In the genomic region with DNA sequence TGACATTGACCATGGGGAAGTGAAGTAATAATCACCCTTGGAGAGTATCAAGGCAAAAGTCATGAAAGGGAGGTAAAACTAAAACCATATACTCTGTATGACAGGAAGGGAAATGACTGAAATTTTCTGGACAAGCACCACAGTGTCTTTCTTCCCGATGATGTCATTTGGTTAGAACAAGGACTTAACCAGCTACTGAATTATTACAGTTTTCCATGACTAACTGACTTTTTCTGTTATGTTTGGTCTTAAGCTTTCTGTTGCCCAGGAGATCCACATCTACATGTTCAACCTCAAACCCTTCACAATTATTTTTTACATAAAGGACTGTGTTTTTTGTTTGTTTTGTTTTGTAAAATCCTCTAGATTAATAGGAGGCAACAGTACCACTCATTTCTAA, we compare ENCODE assay signal across 13 cellular contexts. TPM values are rescaled to one million over a fixed set of nuclear protein-coding genes. Genes with fewer than 3 reads are reported as not detected.
DNase-seq lines count a peak whose midpoint lies in the region; ATAC-seq and TF ChIP-seq lines count a peak whose summit lies in the region.
"Had no signal": no experiment of that assay in that cellular context is flagged by ENCODE, and none has a peak within 500 bp of the region (broad histone marks: within the 10 kb centered on the region; RNA-seq: fewer than 3 reads in every experiment).

No MANE protein-coding gene starts in this region.

- H3K27me3 ChIP-seq in layer of hippocampus (ENCODE audit: control insufficient read depth, insufficient read depth, low read length) (no peaks in the 10 kb centered on the region), thoracic aorta (replicated peaks; ENCODE audit: insufficient read depth) (no peaks in the 10 kb centered on the region)
- H3K27me3 ChIP-seq: cardiac muscle cell had no signal

- H3K27ac ChIP-seq in coronary artery, result peak overlapping the region; percentile 80 to 87
- peak overlapping the region; percentile 76 for H3K27ac ChIP-seq in layer of hippocampus (ENCODE audit: low read depth, low read length)
- H3K27ac ChIP-seq in thoracic aorta, result peak overlapping the region; percentile 87 to 91
- H3K27ac ChIP-seq: cardiac muscle cell had no signal

- peaks cover 9% of the 10 kb centered on the region for H3K27me3 Mint-ChIP-seq in activated CD4-positive, alpha-beta T cell treated with anti-CD3 and anti-CD28 coated beads for 36 hours
- H3K27me3 Mint-ChIP-seq in glutamatergic neuron (ENCODE audit: unreplicated experiment), result no peaks in the 10 kb centered on the region
- peaks cover 0 to 10% of the 10 kb centered on the region in 2 donors for H3K27me3 Mint-ChIP-seq in T-cell

- H3K4me3 Mint-ChIP-seq in activated CD4-positive, alpha-beta T cell treated with anti-CD3 and anti-CD28 coated beads for 36 hours, result no peak overlapping the region
- no peak overlapping the region for H3K4me3 Mint-ChIP-seq in glutamatergic neuron (ENCODE audit: unreplicated experiment)
- no peak overlapping the region for H3K4me3 Mint-ChIP-seq in T-cell
- H3K4me3 Mint-ChIP-seq: activated CD8-positive, alpha-beta T cell treated with anti-CD3 and anti-CD28 coated beads for 36 hours; type B pancreatic cell had no signal

- ATAC-seq in activated CD4-positive, alpha-beta T cell treated with anti-CD3 and anti-CD28 coated beads for 36 hours, result peak; percentile 33
- ATAC-seq in thoracic aorta (ENCODE audit: insufficient number of reproducible peaks, low FRiP score, low read depth) (peak; percentile 44), GM21737 (IDR thresholded peaks at IDR 0.05; ENCODE audit: unreplicated experiment) (no peak), T-cell (replicated peaks in 1 of 4) (no peak)
- ATAC-seq: activated CD8-positive, alpha-beta T cell treated with anti-CD3 and anti-CD28 coated beads for 36 hours had no signal

- H3K9me3 Mint-ChIP-seq in activated CD4-positive, alpha-beta T cell treated with anti-CD3 and anti-CD28 coated beads for 36 hours (ENCODE audit: low read depth), result no peaks in the 10 kb centered on the region
- H3K9me3 Mint-ChIP-seq in glutamatergic neuron (ENCODE audit: unreplicated experiment) (no peaks in the 10 kb centered on the region), T-cell (no peaks in the 10 kb centered on the region)
- H3K9me3 Mint-ChIP-seq: activated CD8-positive, alpha-beta T cell treated with anti-CD3 and anti-CD28 coated beads for 36 hours; type B pancreatic cell had no signal

- no peaks in the 10 kb centered on the region for H3K9me3 ChIP-seq in thoracic aorta

- H3K4me1 Mint-ChIP-seq in activated CD4-positive, alpha-beta T cell treated with anti-CD3 and anti-CD28 coated beads for 36 hours, result peaks cover 3% of the 10 kb centered on the region
- peaks cover 4% of the 10 kb centered on the region for H3K4me1 Mint-ChIP-seq in glutamatergic neuron (ENCODE audit: low read depth, unreplicated experiment)
- H3K4me1 Mint-ChIP-seq in T-cell, result no peaks in the 10 kb centered on the region

- H3K27ac Mint-ChIP-seq in activated CD4-positive, alpha-beta T cell treated with anti-CD3 and anti-CD28 coated beads for 36 hours, result no peak overlapping the region
- H3K27ac Mint-ChIP-seq in glutamatergic neuron (ENCODE audit: unreplicated experiment) (no peak overlapping the region), T-cell (no peak overlapping the region)
- H3K27ac Mint-ChIP-seq: activated CD8-positive, alpha-beta T cell treated with anti-CD3 and anti-CD28 coated beads for 36 hours; type B pancreatic cell had no signal

- no peaks in the 10 kb centered on the region for H3K36me3 ChIP-seq in thoracic aorta
- H3K36me3 ChIP-seq: cardiac muscle cell had no signal

- no peak overlapping the region for H3K4me3 ChIP-seq in coronary artery
- peak overlapping the region; percentile 22 for H3K4me3 ChIP-seq in thoracic aorta
- H3K4me3 ChIP-seq: cardiac muscle cell had no signal

- intact Hi-C loops in activated CD4-positive, alpha-beta T cell treated with anti-CD3 and anti-CD28 coated beads for 36 hours (cut with DNase I, micrococcal nuclease), result no loop called here

- no peaks in the 10 kb centered on the region for H3K36me3 Mint-ChIP-seq in activated CD4-positive, alpha-beta T cell treated with anti-CD3 and anti-CD28 coated beads for 36 hours (ENCODE audit: low read depth)
- no peaks in the 10 kb centered on the region for H3K36me3 Mint-ChIP-seq in glutamatergic neuron (ENCODE audit: unreplicated experiment)
- H3K36me3 Mint-ChIP-seq in T-cell, result no peaks in the 10 kb centered on the region

- POLR2A ChIA-PET in activated CD4-positive, alpha-beta T cell treated with anti-CD3 and anti-CD28 coated beads for 36 hours (lab: Charles Lee), result no interaction called here
- POLR2A ChIA-PET in T-cell (lab: Charles Lee), result interaction anchor here in 1 of 2 donors (0.7 kb wide), 1 partner anchor 13 kb away, joined by 4 read pairs; no protein-coding TSS in a partner anchor

- CTCF ChIA-PET in activated CD4-positive, alpha-beta T cell treated with anti-CD3 and anti-CD28 coated beads for 36 hours (lab: Charles Lee), result no interaction called here
- CTCF ChIA-PET in T-cell (lab: Charles Lee), result no interaction called here

- peaks cover 67 to 98% of the 10 kb centered on the region in 2 donors for H3K4me1 ChIP-seq in thoracic aorta (ENCODE audit: control insufficient read depth in 1 of 2, low read depth in 2 of 2)

- no peak for TF ChIP-seq CTCF in coronary artery (IDR thresholded peaks at IDR 0.05)
- no peak for TF ChIP-seq CTCF in thoracic aorta (IDR thresholded peaks at IDR 0.05)
- TF ChIP-seq CTCF in glutamatergic neuron (IDR thresholded peaks at IDR 0.05; ENCODE audit: partially characterized antibody, unreplicated experiment), result no peak

- DNase-seq in activated CD4-positive, alpha-beta T cell treated with anti-CD3 and anti-CD28 coated beads for 36 hours, result no peak
- no peak for DNase-seq in activated CD4-positive, alpha-beta T cell treated with anti-CD3 and anti-CD28 coated beads for 1 hour
- DNase-seq in coronary artery (ENCODE audit: low spot score) (no peak), thoracic aorta (ENCODE audit: low spot score) (no peak), glutamatergic neuron (no peak), T-cell (no peak)
- DNase-seq: activated CD8-positive, alpha-beta T cell treated with anti-CD3 and anti-CD28 coated beads for 36 hours; islet precursor cell; NCI-H1105 had no signal

RNA-seq across cellular contexts. Expression of a gene that starts 42.9 kb away (rescaled TPM):
- not detected for total RNA-seq in activated CD4-positive, alpha-beta T cell treated with anti-CD3 and anti-CD28 coated beads for 36 hours
- total RNA-seq in thoracic aorta (10 to 100 TPM; 13.4 to 15.1 TPM), glutamatergic neuron (ENCODE audit: unreplicated experiment) (76.3 TPM), T-cell (under 1 TPM in 1 of 5 donors, not detected in 4; 0.29 TPM)
- total RNA-seq: activated CD8-positive, alpha-beta T cell treated with anti-CD3 and anti-CD28 coated beads for 36 hours had no signal

Comparison
In these comparisons a context has a peak if more than half of its experiments do, and no peak if none do; other contexts are left out.
1. ATAC-seq: peak in activated CD4-positive, alpha-beta T cell treated with anti-CD3 and anti-CD28 coated beads for 36 hours (single experiment) and thoracic aorta (single experiment); none in GM21737 (single experiment) and T-cell (0 of 4).
2. RNA of a gene that starts 42.9 kb away (total RNA-seq): 76.3 TPM in glutamatergic neuron (single experiment) and 13.4 to 15.1 TPM in thoracic aorta; 0.29 TPM in T-cell and not detected in activated CD4-positive, alpha-beta T cell treated with anti-CD3 and anti-CD28 coated beads for 36 hours; every median in the first group is over 4 times any median in the second.
3. Peak in every context shown above with its lines, with median percentiles within 50 percentile points of each other: H3K27ac ChIP-seq.